Comparison of ENCODE assay signal across 1 cellular context in the genomic region with DNA sequence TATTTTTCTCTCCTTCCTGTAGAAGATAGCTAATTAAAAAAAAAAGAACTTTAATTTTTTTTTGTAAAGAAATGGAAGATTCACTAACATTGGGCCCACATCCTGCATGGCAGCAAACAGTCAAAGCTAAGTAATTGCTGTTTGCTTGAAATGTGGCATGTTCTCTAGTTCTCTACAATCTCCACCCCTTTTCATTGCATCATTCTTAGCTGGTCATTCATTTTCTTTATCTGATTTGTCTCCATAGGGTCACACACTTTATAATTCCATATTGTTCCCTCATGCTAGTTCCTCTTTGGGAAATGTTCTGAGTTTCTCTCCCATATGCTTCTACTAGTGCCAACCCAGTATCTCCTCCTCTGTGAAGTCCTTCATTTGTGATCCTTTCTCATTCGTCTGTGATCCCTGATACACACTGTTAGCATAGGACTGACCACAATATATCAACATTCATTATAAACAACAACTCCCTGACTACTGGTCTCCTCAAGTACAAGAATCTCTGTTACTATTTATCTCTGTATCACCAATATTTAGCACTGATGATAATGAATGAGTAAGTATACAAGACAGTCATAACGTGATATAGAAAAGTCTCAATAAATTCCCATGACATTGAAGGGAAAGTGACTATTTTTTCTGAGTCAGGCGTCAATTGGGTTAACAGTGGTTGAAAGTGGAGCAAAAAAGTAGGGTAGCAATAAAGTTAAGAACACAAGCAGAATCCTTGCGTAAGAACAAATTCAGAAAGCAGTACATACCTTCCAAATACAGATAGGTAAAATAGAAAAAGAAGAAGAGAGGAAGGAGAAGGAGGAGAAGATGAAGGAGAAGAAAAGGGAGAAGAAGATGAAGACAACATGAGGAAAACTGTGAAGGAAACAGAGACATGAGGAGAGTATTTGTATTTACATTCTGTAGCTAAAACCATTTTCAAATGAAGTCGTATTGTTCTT.
A peak's percentile ranks its signal among the peaks of the same experiment; 100 is the strongest.
TF ChIP-seq lines count a peak whose summit lies in the region.

No MANE protein-coding gene starts in this region.

TF ChIP-seq in K562, 482 proteins besides CTCF, POLR2A, EP300 and RAD21 (continued from another document and continues in another):
- TF ChIP-seq NR3C1 (CRISPR knock-in tag; IDR thresholded peaks at IDR 0.05): no peak
- TF ChIP-seq ETV1 (tag; conservative IDR thresholded peaks at IDR 0.05; ENCODE audit: low read depth): no peak
- no peak for TF ChIP-seq SNIP1 (IDR thresholded peaks at IDR 0.05; ENCODE audit: low read depth)
- TF ChIP-seq TOE1 (IDR thresholded peaks at IDR 0.05; ENCODE audit: borderline replicate concordance): no peak
- TF ChIP-seq TOE1 (CRISPR knock-in tag; IDR thresholded peaks at IDR 0.05; ENCODE audit: borderline replicate concordance, low read depth): no peak
- no peak for TF ChIP-seq SIN3B (IDR thresholded peaks at IDR 0.05; ENCODE audit: low read depth)
- TF ChIP-seq NR2C1 (IDR thresholded peaks at IDR 0.05): no peak; the same call in 1 of the 2 replicates
- 0 out of 2 replicates have a peak, but pooled peaks have one; percentile 43 for TF ChIP-seq NR2C1 (tag; IDR thresholded peaks at IDR 0.05)
- TF ChIP-seq, protein P1, sequence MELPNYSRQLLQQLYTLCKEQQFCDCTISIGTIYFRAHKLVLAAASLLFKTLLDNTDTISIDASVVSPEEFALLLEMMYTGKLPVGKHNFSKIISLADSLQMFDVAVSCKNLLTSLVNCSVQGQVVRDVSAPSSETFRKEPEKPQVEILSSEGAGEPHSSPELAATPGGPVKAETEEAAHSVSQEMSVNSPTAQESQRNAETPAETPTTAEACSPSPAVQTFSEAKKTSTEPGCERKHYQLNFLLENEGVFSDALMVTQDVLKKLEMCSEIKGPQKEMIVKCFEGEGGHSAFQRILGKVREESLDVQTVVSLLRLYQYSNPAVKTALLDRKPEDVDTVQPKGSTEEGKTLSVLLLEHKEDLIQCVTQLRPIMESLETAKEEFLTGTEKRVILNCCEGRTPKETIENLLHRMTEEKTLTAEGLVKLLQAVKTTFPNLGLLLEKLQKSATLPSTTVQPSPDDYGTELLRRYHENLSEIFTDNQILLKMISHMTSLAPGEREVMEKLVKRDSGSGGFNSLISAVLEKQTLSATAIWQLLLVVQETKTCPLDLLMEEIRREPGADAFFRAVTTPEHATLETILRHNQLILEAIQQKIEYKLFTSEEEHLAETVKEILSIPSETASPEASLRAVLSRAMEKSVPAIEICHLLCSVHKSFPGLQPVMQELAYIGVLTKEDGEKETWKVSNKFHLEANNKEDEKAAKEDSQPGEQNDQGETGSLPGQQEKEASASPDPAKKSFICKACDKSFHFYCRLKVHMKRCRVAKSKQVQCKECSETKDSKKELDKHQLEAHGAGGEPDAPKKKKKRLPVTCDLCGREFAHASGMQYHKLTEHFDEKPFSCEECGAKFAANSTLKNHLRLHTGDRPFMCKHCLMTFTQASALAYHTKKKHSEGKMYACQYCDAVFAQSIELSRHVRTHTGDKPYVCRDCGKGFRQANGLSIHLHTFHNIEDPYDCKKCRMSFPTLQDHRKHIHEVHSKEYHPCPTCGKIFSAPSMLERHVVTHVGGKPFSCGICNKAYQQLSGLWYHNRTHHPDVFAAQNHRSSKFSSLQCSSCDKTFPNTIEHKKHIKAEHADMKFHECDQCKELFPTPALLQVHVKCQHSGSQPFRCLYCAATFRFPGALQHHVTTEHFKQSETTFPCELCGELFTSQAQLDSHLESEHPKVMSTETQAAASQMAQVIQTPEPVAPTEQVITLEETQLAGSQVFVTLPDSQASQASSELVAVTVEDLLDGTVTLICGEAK (IDR thresholded peaks at IDR 0.05): peak; percentile 92
- TF ChIP-seq, protein P1 (CRISPR knock-in tag; IDR thresholded peaks at IDR 0.05): peak; percentile 51; the same call in 1 of the 2 replicates
- TF ChIP-seq, protein P2, sequence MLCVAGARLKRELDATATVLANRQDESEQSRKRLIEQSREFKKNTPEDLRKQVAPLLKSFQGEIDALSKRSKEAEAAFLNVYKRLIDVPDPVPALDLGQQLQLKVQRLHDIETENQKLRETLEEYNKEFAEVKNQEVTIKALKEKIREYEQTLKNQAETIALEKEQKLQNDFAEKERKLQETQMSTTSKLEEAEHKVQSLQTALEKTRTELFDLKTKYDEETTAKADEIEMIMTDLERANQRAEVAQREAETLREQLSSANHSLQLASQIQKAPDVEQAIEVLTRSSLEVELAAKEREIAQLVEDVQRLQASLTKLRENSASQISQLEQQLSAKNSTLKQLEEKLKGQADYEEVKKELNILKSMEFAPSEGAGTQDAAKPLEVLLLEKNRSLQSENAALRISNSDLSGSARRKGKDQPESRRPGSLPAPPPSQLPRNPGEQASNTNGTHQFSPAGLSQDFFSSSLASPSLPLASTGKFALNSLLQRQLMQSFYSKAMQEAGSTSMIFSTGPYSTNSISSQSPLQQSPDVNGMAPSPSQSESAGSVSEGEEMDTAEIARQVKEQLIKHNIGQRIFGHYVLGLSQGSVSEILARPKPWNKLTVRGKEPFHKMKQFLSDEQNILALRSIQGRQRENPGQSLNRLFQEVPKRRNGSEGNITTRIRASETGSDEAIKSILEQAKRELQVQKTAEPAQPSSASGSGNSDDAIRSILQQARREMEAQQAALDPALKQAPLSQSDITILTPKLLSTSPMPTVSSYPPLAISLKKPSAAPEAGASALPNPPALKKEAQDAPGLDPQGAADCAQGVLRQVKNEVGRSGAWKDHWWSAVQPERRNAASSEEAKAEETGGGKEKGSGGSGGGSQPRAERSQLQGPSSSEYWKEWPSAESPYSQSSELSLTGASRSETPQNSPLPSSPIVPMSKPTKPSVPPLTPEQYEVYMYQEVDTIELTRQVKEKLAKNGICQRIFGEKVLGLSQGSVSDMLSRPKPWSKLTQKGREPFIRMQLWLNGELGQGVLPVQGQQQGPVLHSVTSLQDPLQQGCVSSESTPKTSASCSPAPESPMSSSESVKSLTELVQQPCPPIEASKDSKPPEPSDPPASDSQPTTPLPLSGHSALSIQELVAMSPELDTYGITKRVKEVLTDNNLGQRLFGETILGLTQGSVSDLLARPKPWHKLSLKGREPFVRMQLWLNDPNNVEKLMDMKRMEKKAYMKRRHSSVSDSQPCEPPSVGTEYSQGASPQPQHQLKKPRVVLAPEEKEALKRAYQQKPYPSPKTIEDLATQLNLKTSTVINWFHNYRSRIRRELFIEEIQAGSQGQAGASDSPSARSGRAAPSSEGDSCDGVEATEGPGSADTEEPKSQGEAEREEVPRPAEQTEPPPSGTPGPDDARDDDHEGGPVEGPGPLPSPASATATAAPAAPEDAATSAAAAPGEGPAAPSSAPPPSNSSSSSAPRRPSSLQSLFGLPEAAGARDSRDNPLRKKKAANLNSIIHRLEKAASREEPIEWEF (CRISPR knock-in tag; IDR thresholded peaks at IDR 0.05): no peak; the same call in 1 of the 2 replicates
- TF ChIP-seq GABPB1 (CRISPR knock-in tag; IDR thresholded peaks at IDR 0.05): no peak
- TF ChIP-seq GATA2 (CRISPR knock-in tag; IDR thresholded peaks at IDR 0.05): peak; percentile 41; the same call in 1 of the 2 replicates
- no peak for TF ChIP-seq ZNF263 (CRISPR knock-in tag; IDR thresholded peaks at IDR 0.05; ENCODE audit: borderline replicate concordance)
- TF ChIP-seq SIX5 (IDR thresholded peaks at IDR 0.05; ENCODE audit: borderline replicate concordance in 1 of 2, insufficient read depth in 1 of 2, low read depth in 1 of 2, low read length in 2 of 2): no peak
- TF ChIP-seq, protein P3, sequence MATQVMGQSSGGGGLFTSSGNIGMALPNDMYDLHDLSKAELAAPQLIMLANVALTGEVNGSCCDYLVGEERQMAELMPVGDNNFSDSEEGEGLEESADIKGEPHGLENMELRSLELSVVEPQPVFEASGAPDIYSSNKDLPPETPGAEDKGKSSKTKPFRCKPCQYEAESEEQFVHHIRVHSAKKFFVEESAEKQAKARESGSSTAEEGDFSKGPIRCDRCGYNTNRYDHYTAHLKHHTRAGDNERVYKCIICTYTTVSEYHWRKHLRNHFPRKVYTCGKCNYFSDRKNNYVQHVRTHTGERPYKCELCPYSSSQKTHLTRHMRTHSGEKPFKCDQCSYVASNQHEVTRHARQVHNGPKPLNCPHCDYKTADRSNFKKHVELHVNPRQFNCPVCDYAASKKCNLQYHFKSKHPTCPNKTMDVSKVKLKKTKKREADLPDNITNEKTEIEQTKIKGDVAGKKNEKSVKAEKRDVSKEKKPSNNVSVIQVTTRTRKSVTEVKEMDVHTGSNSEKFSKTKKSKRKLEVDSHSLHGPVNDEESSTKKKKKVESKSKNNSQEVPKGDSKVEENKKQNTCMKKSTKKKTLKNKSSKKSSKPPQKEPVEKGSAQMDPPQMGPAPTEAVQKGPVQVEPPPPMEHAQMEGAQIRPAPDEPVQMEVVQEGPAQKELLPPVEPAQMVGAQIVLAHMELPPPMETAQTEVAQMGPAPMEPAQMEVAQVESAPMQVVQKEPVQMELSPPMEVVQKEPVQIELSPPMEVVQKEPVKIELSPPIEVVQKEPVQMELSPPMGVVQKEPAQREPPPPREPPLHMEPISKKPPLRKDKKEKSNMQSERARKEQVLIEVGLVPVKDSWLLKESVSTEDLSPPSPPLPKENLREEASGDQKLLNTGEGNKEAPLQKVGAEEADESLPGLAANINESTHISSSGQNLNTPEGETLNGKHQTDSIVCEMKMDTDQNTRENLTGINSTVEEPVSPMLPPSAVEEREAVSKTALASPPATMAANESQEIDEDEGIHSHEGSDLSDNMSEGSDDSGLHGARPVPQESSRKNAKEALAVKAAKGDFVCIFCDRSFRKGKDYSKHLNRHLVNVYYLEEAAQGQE (CRISPR knock-in tag; IDR thresholded peaks at IDR 0.05; ENCODE audit: low read depth): no peak
- TF ChIP-seq TCFL5 (CRISPR knock-in tag; conservative IDR thresholded peaks at IDR 0.05): no peak
- TF ChIP-seq TGIF2 (CRISPR knock-in tag; IDR thresholded peaks at IDR 0.05): no peak
- TF ChIP-seq ZFPM2 (CRISPR knock-in tag; IDR thresholded peaks at IDR 0.05): 0 out of 2 replicates have a peak, but pooled peaks have one; percentile 52
- TF ChIP-seq ZNF764 (CRISPR knock-in tag; IDR thresholded peaks at IDR 0.05; ENCODE audit: low read depth): no peak
- TF ChIP-seq, protein P4, sequence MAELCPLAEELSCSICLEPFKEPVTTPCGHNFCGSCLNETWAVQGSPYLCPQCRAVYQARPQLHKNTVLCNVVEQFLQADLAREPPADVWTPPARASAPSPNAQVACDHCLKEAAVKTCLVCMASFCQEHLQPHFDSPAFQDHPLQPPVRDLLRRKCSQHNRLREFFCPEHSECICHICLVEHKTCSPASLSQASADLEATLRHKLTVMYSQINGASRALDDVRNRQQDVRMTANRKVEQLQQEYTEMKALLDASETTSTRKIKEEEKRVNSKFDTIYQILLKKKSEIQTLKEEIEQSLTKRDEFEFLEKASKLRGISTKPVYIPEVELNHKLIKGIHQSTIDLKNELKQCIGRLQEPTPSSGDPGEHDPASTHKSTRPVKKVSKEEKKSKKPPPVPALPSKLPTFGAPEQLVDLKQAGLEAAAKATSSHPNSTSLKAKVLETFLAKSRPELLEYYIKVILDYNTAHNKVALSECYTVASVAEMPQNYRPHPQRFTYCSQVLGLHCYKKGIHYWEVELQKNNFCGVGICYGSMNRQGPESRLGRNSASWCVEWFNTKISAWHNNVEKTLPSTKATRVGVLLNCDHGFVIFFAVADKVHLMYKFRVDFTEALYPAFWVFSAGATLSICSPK (IDR thresholded peaks at IDR 0.05; ENCODE audit: borderline replicate concordance): 0 out of 2 replicates have a peak, but pooled peaks have one; percentile 11
- peak; percentile 47 for TF ChIP-seq RBFOX2 (IDR thresholded peaks at IDR 0.05; ENCODE audit: low read depth, low read length)
- TF ChIP-seq ZNF696 (CRISPR knock-in tag; conservative IDR thresholded peaks at IDR 0.05): no peak
- no peak; the same call in 1 of the 2 replicates for TF ChIP-seq CREB1 (IDR thresholded peaks at IDR 0.05)
- no peak for TF ChIP-seq CREB1 (CRISPR knock-in tag; IDR thresholded peaks at IDR 0.05)
- 0 out of 2 replicates have a peak, but pooled peaks have one; percentile 21 for TF ChIP-seq ZNF584 (CRISPR knock-in tag; IDR thresholded peaks at IDR 0.05; ENCODE audit: low read depth)
- 0 out of 2 replicates have a peak, but pooled peaks have one; percentile 4 for TF ChIP-seq NCOR1 (IDR thresholded peaks at IDR 0.05)
- TF ChIP-seq SAFB (IDR thresholded peaks at IDR 0.05; ENCODE audit: borderline replicate concordance, low read depth, low read length): no peak
- TF ChIP-seq ZSCAN32 (CRISPR knock-in tag; IDR thresholded peaks at IDR 0.05): peak; percentile 77; the same call in 1 of the 2 replicates
- TF ChIP-seq ETV6 (IDR thresholded peaks at IDR 0.05; ENCODE audit: borderline replicate concordance in 1 of 2, low read depth in 2 of 2, low read length in 1 of 2): no peak
- no peak for TF ChIP-seq ETV6 (CRISPR knock-in tag; IDR thresholded peaks at IDR 0.05; ENCODE audit: borderline replicate concordance)
- TF ChIP-seq NONO (IDR thresholded peaks at IDR 0.05; ENCODE audit: low read depth in 2 of 2, low read length in 1 of 2): no peak
- TF ChIP-seq, protein P5, sequence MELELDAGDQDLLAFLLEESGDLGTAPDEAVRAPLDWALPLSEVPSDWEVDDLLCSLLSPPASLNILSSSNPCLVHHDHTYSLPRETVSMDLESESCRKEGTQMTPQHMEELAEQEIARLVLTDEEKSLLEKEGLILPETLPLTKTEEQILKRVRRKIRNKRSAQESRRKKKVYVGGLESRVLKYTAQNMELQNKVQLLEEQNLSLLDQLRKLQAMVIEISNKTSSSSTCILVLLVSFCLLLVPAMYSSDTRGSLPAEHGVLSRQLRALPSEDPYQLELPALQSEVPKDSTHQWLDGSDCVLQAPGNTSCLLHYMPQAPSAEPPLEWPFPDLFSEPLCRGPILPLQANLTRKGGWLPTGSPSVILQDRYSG (tag; conservative IDR thresholded peaks at IDR 0.05; ENCODE audit: low read depth): no peak
- no peak for TF ChIP-seq ZNF23 (CRISPR knock-in tag; IDR thresholded peaks at IDR 0.05)
- no peak for TF ChIP-seq COPS2 (conservative IDR thresholded peaks at IDR 0.05)
- TF ChIP-seq NFRKB (IDR thresholded peaks at IDR 0.05; ENCODE audit: low read depth): peak; percentile 64
- no peak; the same call in 1 of the 2 replicates for TF ChIP-seq XRCC3 (IDR thresholded peaks at IDR 0.05)
